8 cellular contexts compared by ENCODE assay signal in the genomic region with DNA sequence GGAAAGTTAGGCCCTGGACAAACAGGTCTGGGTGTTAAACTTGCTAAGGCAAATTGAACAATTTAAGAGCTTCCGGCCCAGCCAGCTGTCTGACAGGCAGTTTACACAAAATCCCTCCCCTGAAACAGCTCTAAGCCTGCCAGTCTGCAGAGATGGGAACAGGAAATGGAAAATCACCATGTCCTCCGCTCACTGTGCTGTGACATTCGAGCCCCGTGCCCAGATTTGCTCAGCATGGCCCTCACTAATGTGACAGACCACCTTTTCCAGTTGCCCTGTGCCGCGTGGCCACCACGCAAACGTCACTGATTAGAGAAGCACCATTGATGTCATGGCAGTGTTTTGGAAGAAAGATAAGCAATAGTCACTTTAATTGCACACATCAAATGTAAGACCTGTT. TPM values are rescaled to one million over a fixed set of nuclear protein-coding genes. Genes with fewer than 3 reads are reported as not detected.
DNase-seq lines count a peak whose midpoint lies in the region; ATAC-seq, FAIRE-seq and TF ChIP-seq lines count a peak whose summit lies in the region.

No MANE protein-coding gene starts in this region.

- no peaks in the 10 kb centered on the region for H3K27me3 Mint-ChIP-seq in activated naive CD8-positive, alpha-beta T cell treated with anti-CD3 and anti-CD28 coated beads, Interleukin-2, amount 50 U/mL, for 24 hours
- H3K27me3 Mint-ChIP-seq in naive B cell, result peaks cover 0 to 7% (median under 1%) of the 10 kb centered on the region in 3 donors

- H3K4me3 Mint-ChIP-seq in activated naive CD8-positive, alpha-beta T cell treated with anti-CD3 and anti-CD28 coated beads, Interleukin-2, amount 50 U/mL, for 24 hours, result no peak overlapping the region
- peak overlapping the region in 7 of 8 donors; percentile 29 to 84 (median 58) for H3K4me3 Mint-ChIP-seq in naive B cell

- peak; percentile 41 for FAIRE-seq in GM12891 (lab: Jason Lieb, UNC)

- ATAC-seq in HG03432 (IDR thresholded peaks at IDR 0.05; ENCODE audit: unreplicated experiment) (peak; percentile 67), naive B cell (ENCODE audit: low read depth in 2 of 2) (peak in 1 of 2 donors; percentile 33)
- peak; percentile 73 for ATAC-seq in activated naive CD8-positive, alpha-beta T cell treated with anti-CD3 and anti-CD28 coated beads, Interleukin-2, amount 50 U/mL, for 24 hours

- DNase-seq in GM12891 (ENCODE audit: insufficient read length, low spot score) (no peak), naive B cell (no peak), NCI-H2196 treated with DMSO at 0.1 percent for 48 hours (lab: John Stamatoyannopoulos, UW; ENCODE audit: unreplicated experiment) (no peak), cortex of kidney (lab: John Stamatoyannopoulos, UW) (no peak)
- DNase-seq in activated naive CD8-positive, alpha-beta T cell treated with anti-CD3 and anti-CD28 coated beads, Interleukin-2, amount 50 U/mL, for 24 hours, result peak; percentile 19
- no peak for DNase-seq in activated CD4-positive, alpha-beta T cell treated with anti-CD3 and anti-CD28 coated beads, Interleukin-2, amount 50 U/mL, for 4 hours
- no peak for DNase-seq in central memory CD4-positive, alpha-beta T cell

- H3K36me3 Mint-ChIP-seq in activated naive CD8-positive, alpha-beta T cell treated with anti-CD3 and anti-CD28 coated beads, Interleukin-2, amount 50 U/mL, for 24 hours (ENCODE audit: low read depth), result no peaks in the 10 kb centered on the region
- H3K36me3 Mint-ChIP-seq in naive B cell, result no peaks in the 10 kb centered on the region

- H3K27ac Mint-ChIP-seq in activated naive CD8-positive, alpha-beta T cell treated with anti-CD3 and anti-CD28 coated beads, Interleukin-2, amount 50 U/mL, for 24 hours, result peak overlapping the region; percentile 20
- H3K27ac Mint-ChIP-seq in naive B cell, result peak overlapping the region in 1 of 6 donors; percentile 53

- H3K4me1 Mint-ChIP-seq in activated naive CD8-positive, alpha-beta T cell treated with anti-CD3 and anti-CD28 coated beads, Interleukin-2, amount 50 U/mL, for 24 hours, result peaks cover 14% of the 10 kb centered on the region
- H3K4me1 Mint-ChIP-seq in naive B cell, result peaks cover 10 to 17% (median 11%) of the 10 kb centered on the region in 3 donors

- no peaks in the 10 kb centered on the region for H3K9me3 Mint-ChIP-seq in activated naive CD8-positive, alpha-beta T cell treated with anti-CD3 and anti-CD28 coated beads, Interleukin-2, amount 50 U/mL, for 24 hours
- no peaks in the 10 kb centered on the region for H3K9me3 Mint-ChIP-seq in naive B cell

- TF ChIP-seq POLR2A in GM12891 (IDR thresholded peaks at IDR 0.05; ENCODE audit: low read depth, low read length), result no peak

TF ChIP-seq in GM12891, 5 proteins besides CTCF, POLR2A, EP300 and RAD21:
- no peak for TF ChIP-seq POLR2AphosphoS5 (IDR thresholded peaks at IDR 0.05; ENCODE audit: low read depth, low read length)
- TF ChIP-seq TAF1 (IDR thresholded peaks at IDR 0.05; ENCODE audit: low read depth, low read length), result no peak
- TF ChIP-seq POU2F2 (IDR thresholded peaks at IDR 0.05; ENCODE audit: low read depth, low read length), result no peak
- no peak for TF ChIP-seq PAX5 (IDR thresholded peaks at IDR 0.05; ENCODE audit: insufficient read depth, low read length, severe bottlenecking)

RNA-seq across cellular contexts. Expression of a gene that starts 41.0 kb away (rescaled TPM):
- 0.28 TPM for polyA plus RNA-seq in GM12891 (2012; ENCODE audit: low read depth, missing spikeins)
- under 1 TPM in 1 of 6 donors, not detected in 5; 0.12 TPM for polyA plus RNA-seq in naive B cell (ENCODE audit: low read depth in 6 of 6)

RNA-seq across cellular contexts. Expression of a gene that starts 42.1 kb away (rescaled TPM):
- 13.0 TPM for polyA plus RNA-seq in GM12891 (2012; ENCODE audit: low read depth, missing spikeins)
- polyA plus RNA-seq in naive B cell (ENCODE audit: low read depth in 6 of 6), result not detected
